1 cellular context compared by ENCODE assay signal in the genomic region with DNA sequence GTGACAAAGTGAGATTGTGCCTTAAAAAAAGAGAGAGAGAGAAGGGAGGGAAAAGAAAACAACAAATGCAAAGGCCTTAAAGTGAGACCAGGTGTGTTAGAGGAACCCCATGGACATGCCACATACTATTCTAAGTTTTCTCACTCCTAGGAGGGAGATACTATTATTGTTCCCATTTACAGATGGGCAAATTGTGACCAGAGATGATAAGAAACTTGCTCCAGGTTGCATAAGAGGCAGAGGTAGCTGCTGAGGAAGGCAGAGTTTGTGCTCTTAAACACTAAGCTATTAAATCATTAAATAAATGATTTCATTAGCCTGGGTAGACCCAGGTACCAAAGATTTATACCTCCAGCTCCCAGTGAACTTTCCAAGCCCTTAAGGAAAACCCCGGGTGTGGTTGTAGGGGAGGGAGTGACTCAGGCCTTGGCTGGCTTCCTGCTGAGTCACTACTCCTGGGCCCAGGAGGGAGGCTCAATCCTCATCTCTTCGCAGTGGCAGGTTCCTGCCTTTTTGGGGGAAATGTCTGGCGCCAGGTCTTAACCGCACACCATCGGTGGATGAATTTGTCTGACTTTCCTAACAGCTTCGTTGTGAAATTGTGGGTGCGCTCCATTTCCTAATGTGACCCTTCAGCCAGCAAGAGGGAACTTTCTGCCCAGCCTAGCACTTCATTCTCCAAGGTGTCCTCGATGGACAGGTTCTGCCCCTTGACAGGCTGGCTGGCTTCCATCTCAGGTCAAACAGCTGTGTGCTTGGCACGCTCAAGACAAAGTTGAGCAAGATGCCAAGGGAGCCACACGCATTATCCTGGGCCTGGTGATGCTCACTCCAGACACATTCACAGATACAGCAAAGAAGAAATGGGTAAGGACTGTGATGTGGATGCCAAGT.
A peak's percentile ranks its signal among the peaks of the same experiment; 100 is the strongest.
TF ChIP-seq lines count a peak whose summit lies in the region.

No MANE protein-coding gene starts in this region.

TF ChIP-seq in K562, 482 proteins besides CTCF, POLR2A, EP300 and RAD21 (continued from another document and continues in another):
- TF ChIP-seq, protein P1, sequence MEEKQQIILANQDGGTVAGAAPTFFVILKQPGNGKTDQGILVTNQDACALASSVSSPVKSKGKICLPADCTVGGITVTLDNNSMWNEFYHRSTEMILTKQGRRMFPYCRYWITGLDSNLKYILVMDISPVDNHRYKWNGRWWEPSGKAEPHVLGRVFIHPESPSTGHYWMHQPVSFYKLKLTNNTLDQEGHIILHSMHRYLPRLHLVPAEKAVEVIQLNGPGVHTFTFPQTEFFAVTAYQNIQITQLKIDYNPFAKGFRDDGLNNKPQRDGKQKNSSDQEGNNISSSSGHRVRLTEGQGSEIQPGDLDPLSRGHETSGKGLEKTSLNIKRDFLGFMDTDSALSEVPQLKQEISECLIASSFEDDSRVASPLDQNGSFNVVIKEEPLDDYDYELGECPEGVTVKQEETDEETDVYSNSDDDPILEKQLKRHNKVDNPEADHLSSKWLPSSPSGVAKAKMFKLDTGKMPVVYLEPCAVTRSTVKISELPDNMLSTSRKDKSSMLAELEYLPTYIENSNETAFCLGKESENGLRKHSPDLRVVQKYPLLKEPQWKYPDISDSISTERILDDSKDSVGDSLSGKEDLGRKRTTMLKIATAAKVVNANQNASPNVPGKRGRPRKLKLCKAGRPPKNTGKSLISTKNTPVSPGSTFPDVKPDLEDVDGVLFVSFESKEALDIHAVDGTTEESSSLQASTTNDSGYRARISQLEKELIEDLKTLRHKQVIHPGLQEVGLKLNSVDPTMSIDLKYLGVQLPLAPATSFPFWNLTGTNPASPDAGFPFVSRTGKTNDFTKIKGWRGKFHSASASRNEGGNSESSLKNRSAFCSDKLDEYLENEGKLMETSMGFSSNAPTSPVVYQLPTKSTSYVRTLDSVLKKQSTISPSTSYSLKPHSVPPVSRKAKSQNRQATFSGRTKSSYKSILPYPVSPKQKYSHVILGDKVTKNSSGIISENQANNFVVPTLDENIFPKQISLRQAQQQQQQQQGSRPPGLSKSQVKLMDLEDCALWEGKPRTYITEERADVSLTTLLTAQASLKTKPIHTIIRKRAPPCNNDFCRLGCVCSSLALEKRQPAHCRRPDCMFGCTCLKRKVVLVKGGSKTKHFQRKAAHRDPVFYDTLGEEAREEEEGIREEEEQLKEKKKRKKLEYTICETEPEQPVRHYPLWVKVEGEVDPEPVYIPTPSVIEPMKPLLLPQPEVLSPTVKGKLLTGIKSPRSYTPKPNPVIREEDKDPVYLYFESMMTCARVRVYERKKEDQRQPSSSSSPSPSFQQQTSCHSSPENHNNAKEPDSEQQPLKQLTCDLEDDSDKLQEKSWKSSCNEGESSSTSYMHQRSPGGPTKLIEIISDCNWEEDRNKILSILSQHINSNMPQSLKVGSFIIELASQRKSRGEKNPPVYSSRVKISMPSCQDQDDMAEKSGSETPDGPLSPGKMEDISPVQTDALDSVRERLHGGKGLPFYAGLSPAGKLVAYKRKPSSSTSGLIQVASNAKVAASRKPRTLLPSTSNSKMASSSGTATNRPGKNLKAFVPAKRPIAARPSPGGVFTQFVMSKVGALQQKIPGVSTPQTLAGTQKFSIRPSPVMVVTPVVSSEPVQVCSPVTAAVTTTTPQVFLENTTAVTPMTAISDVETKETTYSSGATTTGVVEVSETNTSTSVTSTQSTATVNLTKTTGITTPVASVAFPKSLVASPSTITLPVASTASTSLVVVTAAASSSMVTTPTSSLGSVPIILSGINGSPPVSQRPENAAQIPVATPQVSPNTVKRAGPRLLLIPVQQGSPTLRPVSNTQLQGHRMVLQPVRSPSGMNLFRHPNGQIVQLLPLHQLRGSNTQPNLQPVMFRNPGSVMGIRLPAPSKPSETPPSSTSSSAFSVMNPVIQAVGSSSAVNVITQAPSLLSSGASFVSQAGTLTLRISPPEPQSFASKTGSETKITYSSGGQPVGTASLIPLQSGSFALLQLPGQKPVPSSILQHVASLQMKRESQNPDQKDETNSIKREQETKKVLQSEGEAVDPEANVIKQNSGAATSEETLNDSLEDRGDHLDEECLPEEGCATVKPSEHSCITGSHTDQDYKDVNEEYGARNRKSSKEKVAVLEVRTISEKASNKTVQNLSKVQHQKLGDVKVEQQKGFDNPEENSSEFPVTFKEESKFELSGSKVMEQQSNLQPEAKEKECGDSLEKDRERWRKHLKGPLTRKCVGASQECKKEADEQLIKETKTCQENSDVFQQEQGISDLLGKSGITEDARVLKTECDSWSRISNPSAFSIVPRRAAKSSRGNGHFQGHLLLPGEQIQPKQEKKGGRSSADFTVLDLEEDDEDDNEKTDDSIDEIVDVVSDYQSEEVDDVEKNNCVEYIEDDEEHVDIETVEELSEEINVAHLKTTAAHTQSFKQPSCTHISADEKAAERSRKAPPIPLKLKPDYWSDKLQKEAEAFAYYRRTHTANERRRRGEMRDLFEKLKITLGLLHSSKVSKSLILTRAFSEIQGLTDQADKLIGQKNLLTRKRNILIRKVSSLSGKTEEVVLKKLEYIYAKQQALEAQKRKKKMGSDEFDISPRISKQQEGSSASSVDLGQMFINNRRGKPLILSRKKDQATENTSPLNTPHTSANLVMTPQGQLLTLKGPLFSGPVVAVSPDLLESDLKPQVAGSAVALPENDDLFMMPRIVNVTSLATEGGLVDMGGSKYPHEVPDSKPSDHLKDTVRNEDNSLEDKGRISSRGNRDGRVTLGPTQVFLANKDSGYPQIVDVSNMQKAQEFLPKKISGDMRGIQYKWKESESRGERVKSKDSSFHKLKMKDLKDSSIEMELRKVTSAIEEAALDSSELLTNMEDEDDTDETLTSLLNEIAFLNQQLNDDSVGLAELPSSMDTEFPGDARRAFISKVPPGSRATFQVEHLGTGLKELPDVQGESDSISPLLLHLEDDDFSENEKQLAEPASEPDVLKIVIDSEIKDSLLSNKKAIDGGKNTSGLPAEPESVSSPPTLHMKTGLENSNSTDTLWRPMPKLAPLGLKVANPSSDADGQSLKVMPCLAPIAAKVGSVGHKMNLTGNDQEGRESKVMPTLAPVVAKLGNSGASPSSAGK (IDR thresholded peaks at IDR 0.05), result peak; percentile 62
- TF ChIP-seq SMARCC2 (IDR thresholded peaks at IDR 0.05; ENCODE audit: low read depth) (peak; percentile 89), RCOR1 (IDR thresholded peaks at IDR 0.05; ENCODE audit: borderline replicate concordance in 1 of 2, low read depth in 2 of 2, low read length in 2 of 2) (peak in 1 of 2 experiments; percentile 55; a peak in 1 of 4 replicates), KDM1A (IDR thresholded peaks at IDR 0.05) (peak; percentile 89), ZNF561 (CRISPR knock-in tag; conservative IDR thresholded peaks at IDR 0.05) (no peak), HSF4 (CRISPR knock-in tag; IDR thresholded peaks at IDR 0.05; ENCODE audit: borderline replicate concordance) (no peak), KLF13 (tag; IDR thresholded peaks at IDR 0.05; ENCODE audit: borderline replicate concordance, low read depth) (no peak), ZSCAN32 (CRISPR knock-in tag; IDR thresholded peaks at IDR 0.05) (no peak), GATAD2B (IDR thresholded peaks at IDR 0.05; ENCODE audit: borderline replicate concordance) (no peak), NONO (IDR thresholded peaks at IDR 0.05; ENCODE audit: low read depth in 2 of 2, low read length in 1 of 2) (peak in 1 of 2 experiments; percentile 58; a peak in 1 of 4 replicates), RBM22 (IDR thresholded peaks at IDR 0.05; ENCODE audit: low read depth, low read length, poor library complexity, severe bottlenecking) (no peak), NFRKB (IDR thresholded peaks at IDR 0.05; ENCODE audit: low read depth) (peak; percentile 64), GABPA (tag; conservative IDR thresholded peaks at IDR 0.05; ENCODE audit: low read depth) (peak; percentile 38; the same call in 1 of the 2 replicates), TCF3 (CRISPR knock-in tag; IDR thresholded peaks at IDR 0.05) (no peak; the same call in 1 of the 2 replicates), SAP30 (IDR thresholded peaks at IDR 0.05; ENCODE audit: borderline replicate concordance, insufficient read depth, low read depth, low read length, poor library complexity, severe bottlenecking) (no peak), ATF1 (CRISPR knock-in tag; IDR thresholded peaks at IDR 0.05) (no peak), ATF1 (tag; IDR thresholded peaks at IDR 0.05) (no peak), ARID1B (IDR thresholded peaks at IDR 0.05) (peak; percentile 86), ZNF24 (IDR thresholded peaks at IDR 0.05) (no peak), CBX2 (IDR thresholded peaks at IDR 0.05; ENCODE audit: insufficient read depth, low read length, poor library complexity, severe bottlenecking) (no peak), ZNF79 (CRISPR knock-in tag; IDR thresholded peaks at IDR 0.05; ENCODE audit: low read depth) (no peak), WHSC1 (IDR thresholded peaks at IDR 0.05; ENCODE audit: low read length) (no peak), SMARCE1 (IDR thresholded peaks at IDR 0.05) (peak; percentile 96), ZNF830 (CRISPR knock-in tag; IDR thresholded peaks at IDR 0.05) (no peak), DPF2 (IDR thresholded peaks at IDR 0.05) (peak; percentile 93), SMAD4 (CRISPR knock-in tag; conservative IDR thresholded peaks at IDR 0.05) (peak; percentile 86), HDAC3 (IDR thresholded peaks at IDR 0.05; ENCODE audit: borderline replicate concordance, partially characterized antibody) (peak; percentile 74), MEF2D (tag; conservative IDR thresholded peaks at IDR 0.05; ENCODE audit: low read depth) (0 out of 2 replicates have a peak, but pooled peaks have one; percentile 39), TBP (optimal IDR thresholded peaks at IDR 0.05; ENCODE audit: low read depth, low read length) (no peak), MAFG (tag; conservative IDR thresholded peaks at IDR 0.05) (peak; percentile 96)
- TF ChIP-seq, protein P2, sequence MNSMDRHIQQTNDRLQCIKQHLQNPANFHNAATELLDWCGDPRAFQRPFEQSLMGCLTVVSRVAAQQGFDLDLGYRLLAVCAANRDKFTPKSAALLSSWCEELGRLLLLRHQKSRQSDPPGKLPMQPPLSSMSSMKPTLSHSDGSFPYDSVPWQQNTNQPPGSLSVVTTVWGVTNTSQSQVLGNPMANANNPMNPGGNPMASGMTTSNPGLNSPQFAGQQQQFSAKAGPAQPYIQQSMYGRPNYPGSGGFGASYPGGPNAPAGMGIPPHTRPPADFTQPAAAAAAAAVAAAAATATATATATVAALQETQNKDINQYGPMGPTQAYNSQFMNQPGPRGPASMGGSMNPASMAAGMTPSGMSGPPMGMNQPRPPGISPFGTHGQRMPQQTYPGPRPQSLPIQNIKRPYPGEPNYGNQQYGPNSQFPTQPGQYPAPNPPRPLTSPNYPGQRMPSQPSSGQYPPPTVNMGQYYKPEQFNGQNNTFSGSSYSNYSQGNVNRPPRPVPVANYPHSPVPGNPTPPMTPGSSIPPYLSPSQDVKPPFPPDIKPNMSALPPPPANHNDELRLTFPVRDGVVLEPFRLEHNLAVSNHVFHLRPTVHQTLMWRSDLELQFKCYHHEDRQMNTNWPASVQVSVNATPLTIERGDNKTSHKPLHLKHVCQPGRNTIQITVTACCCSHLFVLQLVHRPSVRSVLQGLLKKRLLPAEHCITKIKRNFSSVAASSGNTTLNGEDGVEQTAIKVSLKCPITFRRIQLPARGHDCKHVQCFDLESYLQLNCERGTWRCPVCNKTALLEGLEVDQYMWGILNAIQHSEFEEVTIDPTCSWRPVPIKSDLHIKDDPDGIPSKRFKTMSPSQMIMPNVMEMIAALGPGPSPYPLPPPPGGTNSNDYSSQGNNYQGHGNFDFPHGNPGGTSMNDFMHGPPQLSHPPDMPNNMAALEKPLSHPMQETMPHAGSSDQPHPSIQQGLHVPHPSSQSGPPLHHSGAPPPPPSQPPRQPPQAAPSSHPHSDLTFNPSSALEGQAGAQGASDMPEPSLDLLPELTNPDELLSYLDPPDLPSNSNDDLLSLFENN (IDR thresholded peaks at IDR 0.05; ENCODE audit: low read depth in 2 of 2, low read length in 2 of 2), result peak in 1 of 2 experiments; percentile 58; a peak in 1 of 4 replicates
- TF ChIP-seq, protein P3, sequence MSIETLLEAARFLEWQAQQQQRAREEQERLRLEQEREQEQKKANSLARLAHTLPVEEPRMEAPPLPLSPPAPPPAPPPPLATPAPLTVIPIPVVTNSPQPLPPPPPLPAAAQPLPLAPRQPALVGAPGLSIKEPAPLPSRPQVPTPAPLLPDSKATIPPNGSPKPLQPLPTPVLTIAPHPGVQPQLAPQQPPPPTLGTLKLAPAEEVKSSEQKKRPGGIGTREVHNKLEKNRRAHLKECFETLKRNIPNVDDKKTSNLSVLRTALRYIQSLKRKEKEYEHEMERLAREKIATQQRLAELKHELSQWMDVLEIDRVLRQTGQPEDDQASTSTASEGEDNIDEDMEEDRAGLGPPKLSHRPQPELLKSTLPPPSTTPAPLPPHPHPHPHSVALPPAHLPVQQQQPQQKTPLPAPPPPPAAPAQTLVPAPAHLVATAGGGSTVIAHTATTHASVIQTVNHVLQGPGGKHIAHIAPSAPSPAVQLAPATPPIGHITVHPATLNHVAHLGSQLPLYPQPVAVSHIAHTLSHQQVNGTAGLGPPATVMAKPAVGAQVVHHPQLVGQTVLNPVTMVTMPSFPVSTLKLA (conservative IDR thresholded peaks at IDR 0.05), result peak in 1 of 2 experiments; percentile 33; a peak in 2 of 4 replicates
- TF ChIP-seq, protein P4, sequence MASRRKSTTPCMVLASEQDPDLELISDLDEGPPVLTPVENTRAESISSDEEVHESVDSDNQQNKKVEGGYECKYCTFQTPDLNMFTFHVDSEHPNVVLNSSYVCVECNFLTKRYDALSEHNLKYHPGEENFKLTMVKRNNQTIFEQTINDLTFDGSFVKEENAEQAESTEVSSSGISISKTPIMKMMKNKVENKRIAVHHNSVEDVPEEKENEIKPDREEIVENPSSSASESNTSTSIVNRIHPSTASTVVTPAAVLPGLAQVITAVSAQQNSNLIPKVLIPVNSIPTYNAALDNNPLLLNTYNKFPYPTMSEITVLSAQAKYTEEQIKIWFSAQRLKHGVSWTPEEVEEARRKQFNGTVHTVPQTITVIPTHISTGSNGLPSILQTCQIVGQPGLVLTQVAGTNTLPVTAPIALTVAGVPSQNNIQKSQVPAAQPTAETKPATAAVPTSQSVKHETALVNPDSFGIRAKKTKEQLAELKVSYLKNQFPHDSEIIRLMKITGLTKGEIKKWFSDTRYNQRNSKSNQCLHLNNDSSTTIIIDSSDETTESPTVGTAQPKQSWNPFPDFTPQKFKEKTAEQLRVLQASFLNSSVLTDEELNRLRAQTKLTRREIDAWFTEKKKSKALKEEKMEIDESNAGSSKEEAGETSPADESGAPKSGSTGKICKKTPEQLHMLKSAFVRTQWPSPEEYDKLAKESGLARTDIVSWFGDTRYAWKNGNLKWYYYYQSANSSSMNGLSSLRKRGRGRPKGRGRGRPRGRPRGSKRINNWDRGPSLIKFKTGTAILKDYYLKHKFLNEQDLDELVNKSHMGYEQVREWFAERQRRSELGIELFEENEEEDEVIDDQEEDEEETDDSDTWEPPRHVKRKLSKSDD (conservative IDR thresholded peaks at IDR 0.05; ENCODE audit: low read length), result no peak
- TF ChIP-seq, protein P5, sequence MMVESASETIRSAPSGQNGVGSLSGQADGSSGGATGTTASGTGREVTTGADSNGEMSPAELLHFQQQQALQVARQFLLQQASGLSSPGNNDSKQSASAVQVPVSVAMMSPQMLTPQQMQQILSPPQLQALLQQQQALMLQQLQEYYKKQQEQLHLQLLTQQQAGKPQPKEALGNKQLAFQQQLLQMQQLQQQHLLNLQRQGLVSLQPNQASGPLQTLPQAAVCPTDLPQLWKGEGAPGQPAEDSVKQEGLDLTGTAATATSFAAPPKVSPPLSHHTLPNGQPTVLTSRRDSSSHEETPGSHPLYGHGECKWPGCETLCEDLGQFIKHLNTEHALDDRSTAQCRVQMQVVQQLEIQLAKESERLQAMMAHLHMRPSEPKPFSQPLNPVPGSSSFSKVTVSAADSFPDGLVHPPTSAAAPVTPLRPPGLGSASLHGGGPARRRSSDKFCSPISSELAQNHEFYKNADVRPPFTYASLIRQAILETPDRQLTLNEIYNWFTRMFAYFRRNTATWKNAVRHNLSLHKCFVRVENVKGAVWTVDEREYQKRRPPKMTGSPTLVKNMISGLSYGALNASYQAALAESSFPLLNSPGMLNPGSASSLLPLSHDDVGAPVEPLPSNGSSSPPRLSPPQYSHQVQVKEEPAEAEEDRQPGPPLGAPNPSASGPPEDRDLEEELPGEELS (CRISPR knock-in tag; IDR thresholded peaks at IDR 0.05; ENCODE audit: borderline replicate concordance), result no peak
